Comparison of ENCODE assay signal across 11 cellular contexts in genomic region chr21:29235714-29236197, GRCh38.
DNase-seq lines count a peak whose midpoint lies in the region; ATAC-seq and TF ChIP-seq lines count a peak whose summit lies in the region.
"Had no signal": no experiment of that assay in that cellular context is flagged by ENCODE, and none has a peak within 500 bp of the region (broad histone marks: within the 10 kb centered on the region; RNA-seq: fewer than 3 reads in every experiment).

No MANE protein-coding gene starts in this region.

- no peaks in the 10 kb centered on the region for H3K9me3 ChIP-seq in left lung
- H3K9me3 ChIP-seq: adrenal gland had no signal

- peak overlapping the region; percentile 1 to 67 for H3K27ac ChIP-seq in left lung
- H3K27ac ChIP-seq: HL-60 had no signal

- TF ChIP-seq CTCF in GM13976 (IDR thresholded peaks at IDR 0.05; ENCODE audit: borderline replicate concordance, control extremely low read depth, extremely low read depth, insufficient read depth, missing control alignments) (no peak), left lung (IDR thresholded peaks at IDR 0.05) (no peak)

- H3K36me3 ChIP-seq in left lung: no peaks in the 10 kb centered on the region
- H3K36me3 ChIP-seq: adrenal gland had no signal

- peak; percentile 23 for DNase-seq in GM13976 (ENCODE audit: low spot score)
- no peak for DNase-seq in left lung
- no peak for DNase-seq in SHP77 treated with DMSO at 0.1 percent for 48 hours (lab: John Stamatoyannopoulos, UW)
- DNase-seq in activated CD4-positive, alpha-beta T cell treated with anti-CD3 and anti-CD28 coated beads, Interleukin-2, amount 50 U/mL, for 1 hour: no peak
- no peak for DNase-seq in dedifferentiated amniotic fluid mesenchymal stem cell (ENCODE audit: extremely low spot score)
- no peak for DNase-seq in left cardiac atrium
- DNase-seq: adrenal gland, NCI-H524 treated with DMSO at 0.1 percent for 48 hours had no signal

- in situ Hi-C loops in GM13976 (cut with MboI; ENCODE audit: low sequenced_read_pairs, unreplicated experiment): no loop called here

- ATAC-seq in GM21367 (IDR thresholded peaks at IDR 0.05; ENCODE audit: unreplicated experiment) (peak; percentile 40), HG03139 (IDR thresholded peaks at IDR 0.05; ENCODE audit: unreplicated experiment) (peak; percentile 46), left lung (no peak), left cardiac atrium (no peak)

- peaks cover 0 to 71% of the 10 kb centered on the region in 2 donors for H3K4me1 ChIP-seq in left lung

- intact Hi-C loops in left lung (cut with DNase I) (no loop called here), left cardiac atrium (cut with DNase I) (no loop called here)

- H3K4me3 ChIP-seq in left lung: no peak overlapping the region
- H3K4me3 ChIP-seq: adrenal gland had no signal

- no peaks in the 10 kb centered on the region for H3K27me3 ChIP-seq in left lung
- H3K27me3 ChIP-seq: adrenal gland had no signal

Comparison
In these comparisons a context has a peak if more than half of its experiments do, and no peak if none do; other contexts are left out.
1. ATAC-seq: peak in GM21367 (single experiment) and HG03139 (single experiment); none in left lung (single experiment) and left cardiac atrium (0 of 2).